In genomic region chr3:8553405-8553804, GRCh38 we compare ENCODE assay signal across 18 cellular contexts.
"Had no signal": no experiment of that assay in that cellular context is flagged by ENCODE, and none has a peak within 500 bp of the region (broad histone marks: within the 10 kb centered on the region; RNA-seq: fewer than 3 reads in every experiment).

No MANE protein-coding gene starts in this region.

- H3K4me1 Mint-ChIP-seq: activated CD4-positive, alpha-beta T cell treated with anti-CD3 and anti-CD28 coated beads, Interleukin-2, amount 10 ng/mL, durations not matched to agents 24 days and 14 days; stimulated activated naive B cell treated with anti-CD40 and anti-IgM and Interleukin-4, amounts not matched to agents 10 μg/mL and 1 μg/mL and 100 μg/mL, for 72 hours had no signal

- H3K27me3 ChIP-seq: esophagus squamous epithelium, hepatocyte, pancreas, SJCRH30, spleen had no signal

- H3K4me1 ChIP-seq: pancreas had no signal

- H3K36me3 Mint-ChIP-seq: stimulated activated naive B cell treated with anti-CD40 and anti-IgM and Interleukin-4, amounts not matched to agents 10 μg/mL and 1 μg/mL and 100 μg/mL, for 72 hours had no signal

- H3K27me3 Mint-ChIP-seq: activated CD4-positive, alpha-beta T cell treated with anti-CD3 and anti-CD28 coated beads, Interleukin-2, amount 10 ng/mL, durations not matched to agents 24 days and 14 days; effector memory CD8-positive, alpha-beta T cell; stimulated activated naive B cell treated with anti-CD40 and anti-IgM and Interleukin-4, amounts not matched to agents 10 μg/mL and 1 μg/mL and 100 μg/mL, for 72 hours had no signal

- H3K4me3 Mint-ChIP-seq: activated CD4-positive, alpha-beta T cell treated with anti-CD3 and anti-CD28 coated beads, Interleukin-2, amount 10 ng/mL, durations not matched to agents 24 days and 14 days; activated CD8-positive, alpha-beta T cell treated with anti-CD3 and anti-CD28 coated beads, Interleukin-2, amount 10 ng/mL, durations not matched to agents 7 days and 5 days; activated T-cell treated with anti-CD3 and anti-CD28 coated beads, Interleukin-2, amount 50 U/mL, for 4 hours; effector memory CD8-positive, alpha-beta T cell; mesothelial cell of epicardium; stimulated activated naive B cell treated with anti-CD40 and anti-IgM and Interleukin-4, amounts not matched to agents 10 μg/mL and 1 μg/mL and 100 μg/mL, for 72 hours had no signal

- H3K4me3 ChIP-seq: esophagus squamous epithelium, hepatocyte, lung, pancreas, SJCRH30, spleen had no signal

- H3K9me3 ChIP-seq: esophagus squamous epithelium, pancreas, SJCRH30, spleen had no signal

- DNase-seq: activated CD4-positive, alpha-beta T cell treated with anti-CD3 and anti-CD28 coated beads, Interleukin-2, amount 10 ng/mL, durations not matched to agents 24 days and 14 days; activated CD8-positive, alpha-beta memory T cell treated with anti-CD3 and anti-CD28 coated beads, Interleukin-2, amount 50 U/mL, for 4 hours; activated CD8-positive, alpha-beta T cell treated with anti-CD3 and anti-CD28 coated beads, Interleukin-2, amount 10 ng/mL, durations not matched to agents 7 days and 5 days; activated effector memory CD4-positive, alpha-beta T cell treated with Interleukin-2 at 50 U/mL for 16 hours; activated naive CD4-positive, alpha-beta T cell treated with anti-CD3 and anti-CD28 coated beads, Interleukin-2, amount 50 U/mL, for 16 hours; activated T-cell treated with anti-CD3 and anti-CD28 coated beads, Interleukin-2, amount 50 U/mL, for 4 hours; effector memory CD8-positive, alpha-beta T cell; esophagus squamous epithelium; pancreas; SJCRH30; spleen; stimulated activated naive B cell treated with anti-CD40 and anti-IgM and Interleukin-4, amounts not matched to agents 10 μg/mL and 1 μg/mL and 100 μg/mL, for 72 hours; T1000; trophoblast cell had no signal

- H3K9me3 Mint-ChIP-seq: activated CD4-positive, alpha-beta T cell treated with anti-CD3 and anti-CD28 coated beads, Interleukin-2, amount 10 ng/mL, durations not matched to agents 24 days and 14 days; activated T-cell treated with anti-CD3 and anti-CD28 coated beads, Interleukin-2, amount 50 U/mL, for 4 hours; effector memory CD8-positive, alpha-beta T cell; mesothelial cell of epicardium; stimulated activated naive B cell treated with anti-CD40 and anti-IgM and Interleukin-4, amounts not matched to agents 10 μg/mL and 1 μg/mL and 100 μg/mL, for 72 hours had no signal

- ATAC-seq: activated CD8-positive, alpha-beta T cell treated with anti-CD3 and anti-CD28 coated beads, Interleukin-2, amount 10 ng/mL, durations not matched to agents 7 days and 5 days; activated T-cell treated with anti-CD3 and anti-CD28 coated beads, Interleukin-2, amount 50 U/mL, for 4 hours; effector memory CD8-positive, alpha-beta T cell; pancreas; sciatic nerve; stimulated activated naive B cell treated with anti-CD40 and anti-IgM and Interleukin-4, amounts not matched to agents 10 μg/mL and 1 μg/mL and 100 μg/mL, for 72 hours had no signal

- H3K27ac Mint-ChIP-seq: activated CD4-positive, alpha-beta T cell treated with anti-CD3 and anti-CD28 coated beads, Interleukin-2, amount 10 ng/mL, durations not matched to agents 24 days and 14 days; activated CD8-positive, alpha-beta T cell treated with anti-CD3 and anti-CD28 coated beads, Interleukin-2, amount 10 ng/mL, durations not matched to agents 7 days and 5 days; effector memory CD8-positive, alpha-beta T cell; mesothelial cell of epicardium; stimulated activated naive B cell treated with anti-CD40 and anti-IgM and Interleukin-4, amounts not matched to agents 10 μg/mL and 1 μg/mL and 100 μg/mL, for 72 hours had no signal

- H3K27ac ChIP-seq: hepatocyte, pancreas, SJCRH30 had no signal
